Comparison of ENCODE assay signal across 17 cellular contexts in the genomic region with DNA sequence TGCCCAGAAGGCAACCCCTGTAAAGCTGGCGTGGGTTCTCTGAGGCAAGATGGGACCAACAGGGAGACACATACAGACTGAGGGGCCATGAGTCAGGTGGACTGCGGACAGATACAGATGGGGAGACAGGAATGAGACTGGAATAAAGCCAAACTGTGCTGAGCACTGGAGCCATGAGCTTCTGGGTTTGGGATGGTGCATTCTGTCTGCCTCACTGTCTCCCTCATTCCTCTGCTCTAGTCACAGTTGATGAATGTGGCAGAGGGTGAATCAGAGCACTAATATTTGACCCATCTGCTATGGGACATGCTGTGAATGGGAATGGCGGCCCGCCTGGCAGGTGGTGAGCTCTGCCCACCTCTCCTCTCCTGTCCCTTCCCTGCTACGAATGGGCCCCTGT.
A peak's percentile ranks its signal among the peaks of the same experiment; 100 is the strongest.
DNase-seq lines count a peak whose midpoint lies in the region; TF ChIP-seq lines count a peak whose summit lies in the region.
"Had no signal": no experiment of that assay in that cellular context is flagged by ENCODE, and none has a peak within 500 bp of the region (broad histone marks: within the 10 kb centered on the region; RNA-seq: fewer than 3 reads in every experiment).

No MANE protein-coding gene starts in this region.

- no CpG with 5 or more reads among the region's 5 CpGs for WGBS in neuronal stem cell (ENCODE audit: extremely low coverage in 2 of 2, insufficient read length in 2 of 2, insufficient replicate concordance in 1 of 2), 2 donors

- no peak overlapping the region for H2AK5ac ChIP-seq in neuronal stem cell (ENCODE audit: low read depth, low read length)

- H2AFZ ChIP-seq in neuronal stem cell (ENCODE audit: low read length), result no peak overlapping the region
- H2AFZ ChIP-seq: GM23248 had no signal

- DNase-seq in HT1080 (ENCODE audit: low read depth) (peak; percentile 36), NCI-H1694 (lab: John Stamatoyannopoulos, UW) (peak; percentile 72), coronary artery (ENCODE audit: low spot score) (peak; percentile 38), neuronal stem cell (ENCODE audit: low spot score) (no peak), MG63 (no peak), NCI-H2029 treated with DMSO at 0.1 percent for 48 hours (lab: John Stamatoyannopoulos, UW) (no peak), CD1c-positive myeloid dendritic cell (ENCODE audit: extremely low spot score) (no peak)
- DNase-seq in effector memory CD4-positive, alpha-beta T cell, result no peak
- DNase-seq: ACHN; CD4-positive, alpha-beta memory T cell; DMS153; DND-41; EL; GM23248; KBM-7 had no signal

- H2BK15ac ChIP-seq in neuronal stem cell (ENCODE audit: low read length), result no peak overlapping the region

- H3K4me3 ChIP-seq in coronary artery, result no peak overlapping the region
- H3K4me3 ChIP-seq in neuronal stem cell (ENCODE audit: low read length in 2 of 2), result no peak overlapping the region
- no peak overlapping the region for H3K4me3 ChIP-seq in MG63
- H3K4me3 ChIP-seq in effector memory CD4-positive, alpha-beta T cell (ENCODE audit: insufficient read depth, low read depth, low read length, poor library complexity, severe bottlenecking), result no peak overlapping the region
- H3K4me3 ChIP-seq: GM23248, HAP-1 had no signal

- H3K4ac ChIP-seq in neuronal stem cell (ENCODE audit: low read length), result peak overlapping the region; percentile 3

- TF ChIP-seq CTCF in coronary artery (IDR thresholded peaks at IDR 0.05), result no peak

- peak overlapping the region; percentile 11 for H3K18ac ChIP-seq in neuronal stem cell (ENCODE audit: low read length)

- no peak overlapping the region for H3K27ac ChIP-seq in coronary artery
- no peak overlapping the region for H3K27ac ChIP-seq in neuronal stem cell (replicated peaks; ENCODE audit: low read length)
- H3K27ac ChIP-seq in effector memory CD4-positive, alpha-beta T cell (ENCODE audit: insufficient read depth, low read length, poor library complexity, severe bottlenecking), result no peak overlapping the region
- H3K27ac ChIP-seq: C4-2B, GM23248 had no signal

- H2BK120ac ChIP-seq in neuronal stem cell (ENCODE audit: low read depth, low read length), result no peak overlapping the region

- no peak overlapping the region for H4K91ac ChIP-seq in neuronal stem cell (ENCODE audit: low read depth, low read length, poor library complexity)

- H3K14ac ChIP-seq in neuronal stem cell (ENCODE audit: low read length), result no peak overlapping the region

- H3K9me3 ChIP-seq in neuronal stem cell (replicated peaks in 1 of 2; ENCODE audit: control insufficient read depth in 2 of 2, insufficient read depth in 1 of 2, low read depth in 1 of 2, low read length in 2 of 2), result no peaks in the 10 kb centered on the region
- H3K9me3 ChIP-seq in MG63, result no peaks in the 10 kb centered on the region
- H3K9me3 ChIP-seq in effector memory CD4-positive, alpha-beta T cell (ENCODE audit: control insufficient read depth, low read length), result no peaks in the 10 kb centered on the region
- H3K9me3 ChIP-seq: HAP-1 had no signal

- H3K27me3 ChIP-seq in neuronal stem cell (ENCODE audit: control insufficient read depth in 3 of 3, insufficient read depth in 3 of 3, low read depth in 1 of 3, low read length in 3 of 3), result no peaks in the 10 kb centered on the region
- H3K27me3 ChIP-seq in MG63, result no peaks in the 10 kb centered on the region
- no peaks in the 10 kb centered on the region for H3K27me3 ChIP-seq in effector memory CD4-positive, alpha-beta T cell (replicated peaks; ENCODE audit: control insufficient read depth, insufficient read depth, low read length, poor library complexity, severe bottlenecking)

- H3K36me3 ChIP-seq in neuronal stem cell (replicated peaks in 1 of 2; ENCODE audit: control insufficient read depth in 2 of 2, insufficient read depth in 2 of 2, low read length in 2 of 2) (no peaks in the 10 kb centered on the region), MG63 (no peaks in the 10 kb centered on the region)
- no peaks in the 10 kb centered on the region for H3K36me3 ChIP-seq in effector memory CD4-positive, alpha-beta T cell (ENCODE audit: control insufficient read depth, insufficient read depth, low read length)
- H3K36me3 ChIP-seq: HAP-1 had no signal

- H2BK12ac ChIP-seq in neuronal stem cell (ENCODE audit: low read length), result no peak overlapping the region

- no peak overlapping the region for H4K8ac ChIP-seq in neuronal stem cell (ENCODE audit: low read depth, low read length)

- H2BK5ac ChIP-seq in neuronal stem cell (ENCODE audit: low read length), result no peak overlapping the region

- H3K23ac ChIP-seq in neuronal stem cell (ENCODE audit: low read depth, low read length, poor library complexity), result no peak overlapping the region

- H3K4me1 ChIP-seq in neuronal stem cell (ENCODE audit: control insufficient read depth in 2 of 2, insufficient read depth in 1 of 2, low read depth in 1 of 2, low read length in 2 of 2), result no peaks in the 10 kb centered on the region
- H3K4me1 ChIP-seq in effector memory CD4-positive, alpha-beta T cell (ENCODE audit: control insufficient read depth, insufficient read depth, low read length, poor library complexity, severe bottlenecking), result no peaks in the 10 kb centered on the region
- H3K4me1 ChIP-seq: HAP-1 had no signal

- no peak overlapping the region for H3K4me2 ChIP-seq in neuronal stem cell (ENCODE audit: insufficient read depth, low read length, poor library complexity, severe bottlenecking)

- no peaks in the 10 kb centered on the region for H3K79me1 ChIP-seq in neuronal stem cell (ENCODE audit: low read depth, low read length)

- no peak overlapping the region for H3K9ac ChIP-seq in neuronal stem cell (ENCODE audit: low read depth, low read length, poor library complexity)
- H3K9ac ChIP-seq: GM23248 had no signal

Comparison
In these comparisons a context has a peak if more than half of its experiments do, and no peak if none do; other contexts are left out.
1. DNase-seq: peak in HT1080 (single experiment), NCI-H1694 (single experiment) and coronary artery (single experiment); none in neuronal stem cell (single experiment), MG63 (single experiment), NCI-H2029 treated with DMSO at 0.1 percent for 48 hours (single experiment), CD1c-positive myeloid dendritic cell (single experiment) and effector memory CD4-positive, alpha-beta T cell (0 of 3).